In genomic region chr16:52497067-52497816, GRCh38 we compare ENCODE assay signal across 14 cellular contexts. TPM values are rescaled to one million over a fixed set of nuclear protein-coding genes. Genes with fewer than 3 reads are reported as not detected.
DNase-seq lines count a peak whose midpoint lies in the region; ATAC-seq and TF ChIP-seq lines count a peak whose summit lies in the region.
"Had no signal": no experiment of that assay in that cellular context is flagged by ENCODE, and none has a peak within 500 bp of the region (broad histone marks: within the 10 kb centered on the region; RNA-seq: fewer than 3 reads in every experiment).

No MANE protein-coding gene starts in this region.

- H3K36me3 ChIP-seq in esophagus squamous epithelium: no peaks in the 10 kb centered on the region
- H3K36me3 ChIP-seq: left ventricle myocardium inferior, SJSA1, vagina had no signal

- intact Hi-C loops in esophagus squamous epithelium (cut with DNase I) (no loop called here), left ventricle myocardium superior (cut with micrococcal nuclease) (no loop called here)

- TF ChIP-seq CTCF in esophagus squamous epithelium (IDR thresholded peaks at IDR 0.05): no peak

- H3K4me3 ChIP-seq in esophagus squamous epithelium: no peak overlapping the region
- H3K4me3 ChIP-seq: left ventricle myocardium inferior, SJSA1, vagina had no signal

- no peaks in the 10 kb centered on the region for H3K9me3 ChIP-seq in esophagus squamous epithelium
- H3K9me3 ChIP-seq: left ventricle myocardium inferior, SJSA1, vagina had no signal

- H3K27me3 ChIP-seq in esophagus squamous epithelium: peaks cover 0 to 3% (median 0%) of the 10 kb centered on the region in 4 donors
- H3K27me3 ChIP-seq: SJSA1, vagina had no signal

- H3K4me1 ChIP-seq in esophagus squamous epithelium: peaks cover 0 to 6% (median 0%) of the 10 kb centered on the region in 3 donors
- H3K4me1 ChIP-seq: left ventricle myocardium inferior had no signal

- peak; percentile 88 for DNase-seq in COR-L47 (lab: John Stamatoyannopoulos, UW)
- DNase-seq in NCI-H1694 treated with DMSO at 0.1 percent for 48 hours (lab: John Stamatoyannopoulos, UW): peak; percentile 94
- DNase-seq in SHP77 (lab: John Stamatoyannopoulos, UW): peak; percentile 80 to 84
- DNase-seq in left kidney (ENCODE audit: low read depth, low spot score): peak; percentile 66
- DNase-seq in esophagus squamous epithelium (lab: John Stamatoyannopoulos, UW): no peak
- no peak for DNase-seq in left ventricle myocardium superior
- DNase-seq in RKO (ENCODE audit: low spot score): no peak
- DNase-seq: activated CD4-positive, alpha-beta memory T cell treated with anti-CD3 and anti-CD28 coated beads for 36 hours; left ventricle myocardium inferior had no signal

- no peak for TF ChIP-seq POLR2A in esophagus squamous epithelium (IDR thresholded peaks at IDR 0.05)

- WGBS in esophagus squamous epithelium, 2 donors: 38 to 45% methylated on average over 1 of the region's 1 CpG

- H3K27ac ChIP-seq in esophagus squamous epithelium: no peak overlapping the region
- H3K27ac ChIP-seq: KMS-11, left ventricle myocardium inferior, SJSA1, vagina had no signal

- ATAC-seq in HG03565 (IDR thresholded peaks at IDR 0.05; ENCODE audit: unreplicated experiment) (no peak), left ventricle myocardium superior (no peak)

RNA-seq across cellular contexts. Expression of gene TOX3, which starts 49.7 kb away (rescaled TPM):
- total RNA-seq in esophagus squamous epithelium (1 to 10 TPM in 1 of 4 donors, under 1 TPM in 2, not detected in 1; 0.09 to 1.1 (median 0.11) TPM), left ventricle myocardium superior (not detected)
- total RNA-seq: activated CD4-positive, alpha-beta memory T cell treated with anti-CD3 and anti-CD28 coated beads for 36 hours; left ventricle myocardium inferior; pulmonary artery endothelial cell had no signal

Comparison
In these comparisons a context has a peak if more than half of its experiments do, and no peak if none do; other contexts are left out.
1. DNase-seq: peak in COR-L47 (single experiment), NCI-H1694 treated with DMSO at 0.1 percent for 48 hours (single experiment), SHP77 (2 of 2) and left kidney (single experiment); none in esophagus squamous epithelium (single experiment), left ventricle myocardium superior (single experiment) and RKO (single experiment).